Comparison of ENCODE assay signal across 1 cellular context in the genomic region with DNA sequence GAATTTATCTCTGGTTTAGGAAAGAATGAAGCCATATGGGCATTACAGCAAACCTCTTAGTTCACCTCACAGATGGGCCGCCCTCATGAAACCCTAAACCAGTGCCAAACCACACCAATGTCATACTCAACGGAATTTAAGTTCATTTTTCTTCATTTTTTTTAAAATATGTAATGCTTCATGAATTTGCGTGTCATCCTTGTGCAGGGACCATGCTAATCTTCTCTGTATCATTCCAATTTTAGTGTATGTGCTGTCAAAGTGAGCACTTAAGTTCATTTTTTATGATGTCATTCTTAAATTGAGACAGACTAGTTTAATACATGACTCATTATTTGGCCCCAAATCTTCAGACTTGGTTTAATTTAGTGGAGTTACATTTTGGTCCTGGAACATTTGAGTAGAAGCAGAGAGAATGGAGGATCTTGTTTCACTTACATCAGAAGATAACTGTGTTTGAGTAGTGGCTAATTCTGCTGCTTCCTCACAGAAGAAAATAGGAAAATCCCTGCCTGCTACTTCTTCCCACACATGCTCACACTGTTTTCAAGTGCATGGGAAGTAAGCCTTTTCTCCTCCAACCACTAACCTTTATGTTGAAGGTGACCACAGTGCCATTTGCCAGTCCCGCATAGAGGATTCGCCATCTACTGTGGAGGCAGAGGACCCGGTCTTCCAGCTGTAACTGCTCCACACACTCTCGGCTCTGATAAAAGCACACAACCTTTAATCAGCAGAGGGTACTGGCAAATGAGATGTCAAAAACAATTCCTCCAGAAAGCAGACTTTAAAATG.
TF ChIP-seq lines count a peak whose summit lies in the region.

No MANE protein-coding gene starts in this region.

TF ChIP-seq in SK-N-SH treated with all-trans-retinoic acid at 6 μM for 48 hours, 23 proteins besides CTCF, POLR2A, EP300 and RAD21 (continued from another document):
- TF ChIP-seq, protein P1, sequence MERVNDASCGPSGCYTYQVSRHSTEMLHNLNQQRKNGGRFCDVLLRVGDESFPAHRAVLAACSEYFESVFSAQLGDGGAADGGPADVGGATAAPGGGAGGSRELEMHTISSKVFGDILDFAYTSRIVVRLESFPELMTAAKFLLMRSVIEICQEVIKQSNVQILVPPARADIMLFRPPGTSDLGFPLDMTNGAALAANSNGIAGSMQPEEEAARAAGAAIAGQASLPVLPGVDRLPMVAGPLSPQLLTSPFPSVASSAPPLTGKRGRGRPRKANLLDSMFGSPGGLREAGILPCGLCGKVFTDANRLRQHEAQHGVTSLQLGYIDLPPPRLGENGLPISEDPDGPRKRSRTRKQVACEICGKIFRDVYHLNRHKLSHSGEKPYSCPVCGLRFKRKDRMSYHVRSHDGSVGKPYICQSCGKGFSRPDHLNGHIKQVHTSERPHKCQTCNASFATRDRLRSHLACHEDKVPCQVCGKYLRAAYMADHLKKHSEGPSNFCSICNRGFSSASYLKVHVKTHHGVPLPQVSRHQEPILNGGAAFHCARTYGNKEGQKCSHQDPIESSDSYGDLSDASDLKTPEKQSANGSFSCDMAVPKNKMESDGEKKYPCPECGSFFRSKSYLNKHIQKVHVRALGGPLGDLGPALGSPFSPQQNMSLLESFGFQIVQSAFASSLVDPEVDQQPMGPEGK (CRISPR knock-in tag; IDR thresholded peaks at IDR 0.05; ENCODE audit: borderline replicate concordance), result peak; percentile 89
- TF ChIP-seq BACH2 (CRISPR knock-in tag; IDR thresholded peaks at IDR 0.05; ENCODE audit: borderline replicate concordance) (no peak), ZNF8 (CRISPR knock-in tag; IDR thresholded peaks at IDR 0.05) (0 out of 2 replicates have a peak, but pooled peaks have one; percentile 21), ARNTL (CRISPR knock-in tag; IDR thresholded peaks at IDR 0.05; ENCODE audit: borderline replicate concordance, low read depth) (no peak), ZFP3 (CRISPR knock-in tag; IDR thresholded peaks at IDR 0.05) (peak; percentile 70; the same call in 1 of the 2 replicates), ISL1 (CRISPR knock-in tag; IDR thresholded peaks at IDR 0.05) (peak; percentile 100), RARB (CRISPR knock-in tag; IDR thresholded peaks at IDR 0.05) (no peak; the same call in 1 of the 2 replicates)
